ENCODE assay signal across 18 cellular contexts in genomic region chr20:46816916-46817638, GRCh38.
"Had no signal": no experiment of that assay in that cellular context is flagged by ENCODE, and none has a peak within 500 bp of the region (broad histone marks: within the 10 kb centered on the region; RNA-seq: fewer than 3 reads in every experiment).

No MANE protein-coding gene starts in this region.

- H3K4me1 Mint-ChIP-seq: central memory CD8-positive, alpha-beta T cell; naive thymus-derived CD4-positive, alpha-beta T cell; stimulated activated memory B cell treated with anti-CD40 and anti-IgM and Interleukin-4, amounts not matched to agents 10 μg/mL and 1 μg/mL and 100 μg/mL, for 72 hours had no signal

- H3K27ac Mint-ChIP-seq: effector memory CD8-positive, alpha-beta T cell; naive thymus-derived CD4-positive, alpha-beta T cell; stimulated activated memory B cell treated with anti-CD40 and anti-IgM and Interleukin-4, amounts not matched to agents 10 μg/mL and 1 μg/mL and 100 μg/mL, for 72 hours; stimulated activated naive CD8-positive, alpha-beta T cell treated with anti-CD3 and anti-CD28 coated beads, Interleukin-15, Interleukin-2, amounts not matched to agents 100 ng/mL and 50 ng/mL, for 24 hours had no signal

- H3K9me3 ChIP-seq: esophagus squamous epithelium, ovary, tibial artery had no signal

- H3K27me3 Mint-ChIP-seq: progenitor cell of endocrine pancreas had no signal

- ATAC-seq: effector memory CD8-positive, alpha-beta T cell; gastroesophageal sphincter; left cardiac atrium; left ventricle myocardium superior; naive thymus-derived CD4-positive, alpha-beta T cell; right cardiac atrium; stimulated activated memory B cell treated with anti-CD40 and anti-IgM and Interleukin-4, amounts not matched to agents 10 μg/mL and 1 μg/mL and 100 μg/mL, for 72 hours had no signal

- H3K9me3 Mint-ChIP-seq: central memory CD8-positive, alpha-beta T cell; effector memory CD8-positive, alpha-beta T cell; naive thymus-derived CD4-positive, alpha-beta T cell; stimulated activated memory B cell treated with anti-CD40 and anti-IgM and Interleukin-4, amounts not matched to agents 10 μg/mL and 1 μg/mL and 100 μg/mL, for 72 hours; stimulated activated naive CD8-positive, alpha-beta T cell treated with anti-CD3 and anti-CD28 coated beads, Interleukin-15, Interleukin-2, amounts not matched to agents 100 ng/mL and 50 ng/mL, for 24 hours had no signal

- DNase-seq: effector memory CD8-positive, alpha-beta T cell; esophagus squamous epithelium; foreskin fibroblast; kidney; left cardiac atrium; left ventricle myocardium superior; mesenchymal stem cell; naive thymus-derived CD4-positive, alpha-beta T cell; ovary; right cardiac atrium; stimulated activated CD4-positive, alpha-beta T cell treated with anti-CD3 and anti-CD28 coated beads, Interleukin-4, amount 100 ng/mL, for 24 hours; tibial artery had no signal

- H3K36me3 Mint-ChIP-seq: naive thymus-derived CD4-positive, alpha-beta T cell; stimulated activated memory B cell treated with anti-CD40 and anti-IgM and Interleukin-4, amounts not matched to agents 10 μg/mL and 1 μg/mL and 100 μg/mL, for 72 hours had no signal

- FAIRE-seq: kidney had no signal

- H3K4me1 ChIP-seq: gastroesophageal sphincter, tibial artery had no signal

- H3K27me3 ChIP-seq: ovary had no signal

- H3K27ac ChIP-seq: esophagus squamous epithelium, gastroesophageal sphincter, ovary, tibial artery had no signal

- H3K4me3 Mint-ChIP-seq: central memory CD8-positive, alpha-beta T cell; effector memory CD8-positive, alpha-beta T cell; naive thymus-derived CD4-positive, alpha-beta T cell; stimulated activated memory B cell treated with anti-CD40 and anti-IgM and Interleukin-4, amounts not matched to agents 10 μg/mL and 1 μg/mL and 100 μg/mL, for 72 hours; stimulated activated naive CD8-positive, alpha-beta T cell treated with anti-CD3 and anti-CD28 coated beads, Interleukin-15, Interleukin-2, amounts not matched to agents 100 ng/mL and 50 ng/mL, for 24 hours had no signal

- H3K36me3 ChIP-seq: esophagus squamous epithelium, gastroesophageal sphincter, ovary, tibial artery had no signal

- H3K4me3 ChIP-seq: esophagus squamous epithelium, gastroesophageal sphincter, lung, ovary, tibial artery had no signal
